In the genomic region with DNA sequence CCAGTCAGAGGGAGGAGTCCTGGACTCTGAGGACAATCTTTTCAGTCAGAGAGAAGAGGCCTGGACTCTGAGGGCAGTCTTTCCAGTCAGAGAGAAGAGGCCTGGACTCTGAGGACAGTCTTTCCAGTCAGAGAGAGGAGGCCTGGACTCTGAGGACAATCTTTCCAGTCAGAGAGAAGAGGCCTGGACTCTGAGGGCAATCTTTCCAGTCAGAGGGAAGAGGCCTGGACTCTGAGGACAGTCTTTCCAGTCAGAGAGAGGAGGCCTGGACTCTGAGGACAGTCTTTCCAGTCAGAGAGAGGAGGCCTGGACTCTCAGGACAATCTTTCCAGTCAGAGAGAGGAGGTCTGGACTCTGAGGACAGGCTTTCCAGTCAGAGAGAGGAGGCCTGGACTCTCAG, we compare ENCODE assay signal across 3 cellular contexts. TPM values are rescaled to one million over a fixed set of nuclear protein-coding genes. Genes with fewer than 3 reads are reported as not detected.
DNase-seq lines count a peak whose midpoint lies in the region; ATAC-seq, FAIRE-seq and TF ChIP-seq lines count a peak whose summit lies in the region.
"Not testable (repeated sequence)": the region's sequence is repeated elsewhere in the genome, so short reads cannot be mapped to it uniquely, and the experiment has no call there.

No MANE protein-coding gene starts in this region.

- peak overlapping the region; percentile 52 for H3K27ac Mint-ChIP-seq in activated T-helper 17 cell treated with anti-CD3 and anti-CD28 coated beads, Interleukin-2, amount 50 U/mL, for 72 hours
- H3K27ac Mint-ChIP-seq in dendritic cell treated with granulocyte-macrophage colony-stimulating factor and Interleukin-4, amounts not matched to agents 40 ng/mL and 50 ng/mL, for 4 days: peak overlapping the region; percentile 5

- not testable (repeated sequence) for H3K4me2 ChIP-seq in HepG2 (ENCODE audit: low read depth, low read length)

- CTCF ChIA-PET in HepG2 (lab: Yijun Ruan, JAX; ENCODE audit: low intra/inter-chr PET ratio, low total read pairs): not testable (repeated sequence)

- DNase-seq in HepG2 (ENCODE audit: low spot score): not testable (repeated sequence)

- BruUV-seq in HepG2 (replicated peaks; lab: Mats Ljungman, UMichigan): not testable (repeated sequence)

- peaks cover 77% of the 10 kb centered on the region for H4K20me1 ChIP-seq in HepG2 (ENCODE audit: insufficient read depth, low read length)

- not testable (repeated sequence) for TF ChIP-seq CTCF in HepG2 (CRISPR knock-in tag; IDR thresholded peaks at IDR 0.05)

- TF ChIP-seq EP300 in HepG2 (IDR thresholded peaks at IDR 0.05; ENCODE audit: low read depth in 2 of 2, low read length in 2 of 2); HepG2 (CRISPR knock-in tag; IDR thresholded peaks at IDR 0.05; ENCODE audit: borderline replicate concordance): not testable (repeated sequence)

- peaks cover 76% of the 10 kb centered on the region for H3K79me2 ChIP-seq in HepG2 (ENCODE audit: insufficient read depth, low read length)

- intact Hi-C loops in dendritic cell treated with granulocyte-macrophage colony-stimulating factor and Interleukin-4, amounts not matched to agents 40 ng/mL and 50 ng/mL, for 4 days (cut with micrococcal nuclease); HepG2 (cut with micrococcal nuclease; ENCODE audit: unreplicated experiment): not testable (repeated sequence)

- not testable (repeated sequence) for H3K27me3 Mint-ChIP-seq in activated T-helper 17 cell treated with anti-CD3 and anti-CD28 coated beads, Interleukin-2, amount 50 U/mL, for 72 hours
- H3K27me3 Mint-ChIP-seq in dendritic cell treated with granulocyte-macrophage colony-stimulating factor and Interleukin-4, amounts not matched to agents 40 ng/mL and 50 ng/mL, for 4 days: peaks cover 18% of the 10 kb centered on the region

- H3K9me3 Mint-ChIP-seq in activated T-helper 17 cell treated with anti-CD3 and anti-CD28 coated beads, Interleukin-2, amount 50 U/mL, for 72 hours; dendritic cell treated with granulocyte-macrophage colony-stimulating factor and Interleukin-4, amounts not matched to agents 40 ng/mL and 50 ng/mL, for 4 days: not testable (repeated sequence)

- not testable (repeated sequence) for H3K36me3 Mint-ChIP-seq in activated T-helper 17 cell treated with anti-CD3 and anti-CD28 coated beads, Interleukin-2, amount 50 U/mL, for 72 hours (ENCODE audit: low read depth)
- peaks cover 38% of the 10 kb centered on the region for H3K36me3 Mint-ChIP-seq in dendritic cell treated with granulocyte-macrophage colony-stimulating factor and Interleukin-4, amounts not matched to agents 40 ng/mL and 50 ng/mL, for 4 days (ENCODE audit: low read depth)

- in situ Hi-C loops in HepG2 (cut with HindIII; ENCODE audit: extremely low pct_ligation_motif_present, low pct_unique_long_range_greater_than_20kb): not testable (repeated sequence)

- H2AFZ ChIP-seq in HepG2 (ENCODE audit: low read length): not testable (repeated sequence)

- not testable (repeated sequence) for H3K4me3 Mint-ChIP-seq in activated T-helper 17 cell treated with anti-CD3 and anti-CD28 coated beads, Interleukin-2, amount 50 U/mL, for 72 hours; dendritic cell treated with granulocyte-macrophage colony-stimulating factor and Interleukin-4, amounts not matched to agents 40 ng/mL and 50 ng/mL, for 4 days

- not testable (repeated sequence) for FAIRE-seq in HepG2 (lab: Jason Lieb, UNC)

- not testable (repeated sequence) for H3K4me1 Mint-ChIP-seq in activated T-helper 17 cell treated with anti-CD3 and anti-CD28 coated beads, Interleukin-2, amount 50 U/mL, for 72 hours
- H3K4me1 Mint-ChIP-seq in dendritic cell treated with granulocyte-macrophage colony-stimulating factor and Interleukin-4, amounts not matched to agents 40 ng/mL and 50 ng/mL, for 4 days (ENCODE audit: low read depth): peaks cover 28% of the 10 kb centered on the region

- not testable (repeated sequence) for ATAC-seq in activated T-helper 17 cell treated with anti-CD3 and anti-CD28 coated beads, Interleukin-2, amount 50 U/mL, for 72 hours (replicated peaks); HepG2

- H3K9ac ChIP-seq in HepG2 (ENCODE audit: insufficient read depth, low read depth, low read length): not testable (repeated sequence)

- not testable (repeated sequence) for TF ChIP-seq RAD21 in HepG2 (CRISPR knock-in tag; IDR thresholded peaks at IDR 0.05)

- not testable (repeated sequence) for H3K4me3 ChIP-seq in HepG2 (replicated peaks in 1 of 3; ENCODE audit: insufficient read depth in 1 of 3, low read depth in 2 of 3, low read length in 3 of 3)

- peaks cover 14% of the 10 kb centered on the region for H3K4me1 ChIP-seq in HepG2 (ENCODE audit: insufficient read depth, low read length)

- not testable (repeated sequence) for H3K27me3 ChIP-seq in HepG2 (ENCODE audit: control insufficient read depth in 1 of 2, insufficient read depth in 2 of 2, low read length in 2 of 2)

- not testable (repeated sequence) for TF ChIP-seq POLR2A in HepG2 (IDR thresholded peaks at IDR 0.05; ENCODE audit: insufficient read depth in 1 of 2, low read depth in 2 of 2, low read length in 2 of 2)

- POLR2A ChIA-PET in HepG2 (lab: Yijun Ruan, JAX): not testable (repeated sequence)

- peaks cover 29 to 62% of the 10 kb centered on the region in 2 experiments; a peak in 4 of 5 replicates for H3K36me3 ChIP-seq in HepG2 (replicated peaks in 1 of 2; ENCODE audit: control insufficient read depth in 1 of 2, insufficient read depth in 2 of 2, low read length in 2 of 2)

- not testable (repeated sequence) for H3K9me3 ChIP-seq in HepG2 (ENCODE audit: low read length)

- H3K27ac ChIP-seq in HepG2 (ENCODE audit: extremely low read length, insufficient read depth, low read length): not testable (repeated sequence)

TF ChIP-seq in HepG2, 621 proteins besides CTCF, POLR2A, EP300 and RAD21:
- peak; percentile 96 for TF ChIP-seq ZSCAN22 (CRISPR knock-in tag; IDR thresholded peaks at IDR 0.05)

RNA-seq across cellular contexts. Expression of a gene that starts 26.5 kb away (rescaled TPM):
- total RNA-seq in activated T-helper 17 cell treated with anti-CD3 and anti-CD28 coated beads, Interleukin-2, amount 50 U/mL, for 72 hours: 10 to 100 TPM; 16.0 to 23.8 TPM
- 8.4 and 10.1 TPM in 2 replicates for total RNA-seq in HepG2 (2016; rRNA removed; fragmentation: Illumina TruSeq; extraction: Trizol)
- 4.0 and 7.1 TPM in 2 replicates for total RNA-seq in HepG2 (2016; cell fraction: cytosol; rRNA removed; fragmentation: Illumina TruSeq; extraction: Trizol; ENCODE audit: low read depth)
- total RNA-seq in HepG2 (2016; cell fraction: insoluble cytoplasmic fraction; rRNA removed; fragmentation: Illumina TruSeq; extraction: Trizol): 10.7 and 12.8 TPM in 2 replicates
- 13.0 and 14.9 TPM in 2 replicates for total RNA-seq in HepG2 (2016; cell fraction: membrane; rRNA removed; fragmentation: Illumina TruSeq; extraction: Trizol)
- total RNA-seq in HepG2 (2016; cell fraction: nucleus; rRNA removed; fragmentation: Illumina TruSeq; extraction: Trizol): 7.1 and 10.0 TPM in 2 replicates
- polyA plus RNA-seq in HepG2 (2011; rRNA removed): 19.2 and 23.3 TPM in 2 replicates
- polyA plus RNA-seq in HepG2 (2011; cell fraction: cytosol; rRNA removed): 14.2 and 15.0 TPM in 2 replicates
- polyA plus RNA-seq in HepG2 (2011; cell fraction: nucleus; rRNA removed): 29.1 and 30.4 TPM in 2 replicates
- 25.2 and 25.3 TPM in 2 replicates for polyA plus RNA-seq in HepG2 (2012)
- polyA plus RNA-seq in HepG2 (2016; cell fraction: cytosol; fragmentation: Illumina TruSeq; extraction: Trizol; ENCODE audit: low read depth): 1.7 and 2.0 TPM in 2 replicates
- polyA plus RNA-seq in HepG2 (2016; cell fraction: insoluble cytoplasmic fraction; fragmentation: Illumina TruSeq; extraction: Trizol; ENCODE audit: low read depth): 4.3 and 5.8 TPM in 2 replicates
- polyA plus RNA-seq in HepG2 (2016; cell fraction: membrane; fragmentation: Illumina TruSeq; extraction: Trizol; ENCODE audit: low read depth): 3.8 and 6.3 TPM in 2 replicates
- 8.1 and 9.9 TPM in 2 replicates for polyA plus RNA-seq in HepG2 (2016; cell fraction: nucleus; fragmentation: Illumina TruSeq; extraction: Trizol; ENCODE audit: insufficient read depth, low read depth)
- polyA minus RNA-seq in HepG2 (2011; rRNA and poly(A)+ RNA removed; ENCODE audit: low replicate concordance): 23.1 and 157 TPM in 2 replicates
- polyA minus RNA-seq in HepG2 (2011; cell fraction: cytosol; rRNA and poly(A)+ RNA removed): 37.5 and 50.2 TPM in 2 replicates
- 18.6 and 22.3 TPM in 2 replicates for polyA minus RNA-seq in HepG2 (2011; cell fraction: nucleus; rRNA and poly(A)+ RNA removed)
